ENCODE assay signal across 20 cellular contexts in genomic region chr9:84485539-84485938, GRCh38.
DNase-seq lines count a peak whose midpoint lies in the region.
"Had no signal": no experiment of that assay in that cellular context is flagged by ENCODE, and none has a peak within 500 bp of the region (broad histone marks: within the 10 kb centered on the region; RNA-seq: fewer than 3 reads in every experiment).

No MANE protein-coding gene starts in this region.

- H3K9me3 Mint-ChIP-seq in activated CD4-positive, alpha-beta T cell treated with anti-CD3 and anti-CD28 coated beads, Interleukin-2, amount 10 ng/mL, durations not matched to agents 24 days and 14 days: no peaks in the 10 kb centered on the region

- no peaks in the 10 kb centered on the region for H3K27me3 Mint-ChIP-seq in activated CD4-positive, alpha-beta T cell treated with anti-CD3 and anti-CD28 coated beads, Interleukin-2, amount 10 ng/mL, durations not matched to agents 24 days and 14 days

- H3K4me3 Mint-ChIP-seq in activated CD4-positive, alpha-beta T cell treated with anti-CD3 and anti-CD28 coated beads, Interleukin-2, amount 10 ng/mL, durations not matched to agents 24 days and 14 days: no peak overlapping the region
- H3K4me3 Mint-ChIP-seq: CD4-positive, alpha-beta T cell; HFFc6 had no signal

- no peaks in the 10 kb centered on the region for H3K36me3 Mint-ChIP-seq in activated CD4-positive, alpha-beta T cell treated with anti-CD3 and anti-CD28 coated beads, Interleukin-2, amount 10 ng/mL, durations not matched to agents 24 days and 14 days (ENCODE audit: low read depth)

- intact Hi-C loops in activated CD4-positive, alpha-beta T cell treated with anti-CD3 and anti-CD28 coated beads, Interleukin-2, amount 10 ng/mL, durations not matched to agents 24 days and 14 days (cut with micrococcal nuclease): no loop called here
- intact Hi-C loops in cardiac septum (cut with DNase I): no loop called here

- H3K27ac Mint-ChIP-seq in activated CD4-positive, alpha-beta T cell treated with anti-CD3 and anti-CD28 coated beads, Interleukin-2, amount 10 ng/mL, durations not matched to agents 24 days and 14 days: no peak overlapping the region
- H3K27ac Mint-ChIP-seq: CD4-positive, alpha-beta T cell; HFFc6 had no signal

- H3K27ac ChIP-seq in epithelial cell of prostate: no peak overlapping the region
- H3K27ac ChIP-seq: A549; BLaER1 treated with 17β-estradiol and CSF1 and Interleukin-3, amounts not matched to agents 10 nM and 100 nM; SJCRH30 had no signal

- H3K4me1 Mint-ChIP-seq in activated CD4-positive, alpha-beta T cell treated with anti-CD3 and anti-CD28 coated beads, Interleukin-2, amount 10 ng/mL, durations not matched to agents 24 days and 14 days: no peaks in the 10 kb centered on the region

- DNase-seq in ELF-1 (ENCODE audit: low read depth, low spot score): peak; percentile 20
- DNase-seq in NCI-H69 (lab: John Stamatoyannopoulos, UW): peak; percentile 36
- peak; percentile 3 for DNase-seq in epithelial cell of prostate (ENCODE audit: low read depth, low spot score)
- peak; percentile 21 for DNase-seq in left kidney (ENCODE audit: low read depth, low spot score)
- DNase-seq in kidney tubule cell (ENCODE audit: low spot score): no peak
- DNase-seq in activated CD4-positive, alpha-beta T cell treated with anti-CD3 and anti-CD28 coated beads, Interleukin-2, amount 10 ng/mL, durations not matched to agents 24 days and 14 days: no peak
- DNase-seq in cardiac septum (ENCODE audit: low spot score): no peak
- DNase-seq: AML-193; CD4-positive, alpha-beta T cell; COR-L47; GDM1; GOT3; HFFc6; KBM-7; MM.1S; NCI-H2029; NCI-H446 treated with DMSO at 0.1 percent for 48 hours; SJCRH30 had no signal

Comparison
In these comparisons a context has a peak if more than half of its experiments do, and no peak if none do; other contexts are left out.
1. DNase-seq: peak in ELF-1 (single experiment), NCI-H69 (single experiment), epithelial cell of prostate (single experiment) and left kidney (single experiment); none in kidney tubule cell (single experiment), activated CD4-positive, alpha-beta T cell treated with anti-CD3 and anti-CD28 coated beads, Interleukin-2, amount 10 ng/mL, durations not matched to agents 24 days and 14 days (single experiment) and cardiac septum (single experiment).